Comparison of ENCODE assay signal across 9 cellular contexts in genomic region chr16:19716183-19716582, GRCh38. TPM values are rescaled to one million over a fixed set of nuclear protein-coding genes. Genes with fewer than 3 reads are reported as not detected.
DNase-seq lines count a peak whose midpoint lies in the region; ATAC-seq, FAIRE-seq and TF ChIP-seq lines count a peak whose summit lies in the region.
"Had no signal": no experiment of that assay in that cellular context is flagged by ENCODE, and none has a peak within 500 bp of the region (broad histone marks: within the 10 kb centered on the region; RNA-seq: fewer than 3 reads in every experiment).

No MANE protein-coding gene starts in this region.

- CTCF ChIA-PET in HepG2 (lab: Yijun Ruan, JAX; ENCODE audit: low intra/inter-chr PET ratio, low total read pairs) = no interaction called here

- H3K79me2 ChIP-seq in HepG2 (ENCODE audit: insufficient read depth, low read length) = peaks cover 37% of the 10 kb centered on the region
- H3K79me2 ChIP-seq in hepatocyte = peaks cover 68% of the 10 kb centered on the region

- H3K9ac ChIP-seq in HepG2 (ENCODE audit: insufficient read depth, low read depth, low read length) = peak overlapping the region; percentile 79

- no peaks in the 10 kb centered on the region for H3K9me3 ChIP-seq in HepG2 (ENCODE audit: low read length)
- H3K9me3 ChIP-seq in right lobe of liver = no peaks in the 10 kb centered on the region
- H3K9me3 ChIP-seq in hepatocyte (ENCODE audit: low read depth) = no peaks in the 10 kb centered on the region
- no peaks in the 10 kb centered on the region for H3K9me3 ChIP-seq in transverse colon

- H3K36me3 Mint-ChIP-seq in CD14-positive monocyte = peaks cover 21 to 27% of the 10 kb centered on the region in 2 donors

- H3K4me1 ChIP-seq in HepG2 (ENCODE audit: insufficient read depth, low read length) (peaks cover 42% of the 10 kb centered on the region), right lobe of liver (peaks cover 0 to 11% (median 3%) of the 10 kb centered on the region in 4 donors), hepatocyte (ENCODE audit: insufficient read depth) (peaks cover 18% of the 10 kb centered on the region), transverse colon (peaks cover 9 to 32% (median 27%) of the 10 kb centered on the region in 4 donors)

- H2AFZ ChIP-seq in HepG2 (ENCODE audit: low read length) = no peak overlapping the region
- H2AFZ ChIP-seq in hepatocyte = no peak overlapping the region

- no peaks in the 10 kb centered on the region for H3K9me2 ChIP-seq in hepatocyte (replicated peaks; ENCODE audit: insufficient read depth)

- no peak for DNase-seq in HepG2 (ENCODE audit: low spot score)
- no peak for DNase-seq in right lobe of liver
- no peak for DNase-seq in hepatocyte (ENCODE audit: low spot score)
- peak; percentile 63 for DNase-seq in transverse colon
- no peak for DNase-seq in CD14-positive monocyte (ENCODE audit: low spot score)
- no peak for DNase-seq in H4 (ENCODE audit: low spot score)
- DNase-seq in SIG-M5 (lab: John Stamatoyannopoulos, UW) = no peak
- DNase-seq: NCI-H1436 treated with DMSO at 0.1 percent for 48 hours had no signal

- TF ChIP-seq POLR2A in HepG2 (IDR thresholded peaks at IDR 0.05; ENCODE audit: insufficient read depth in 1 of 2, low read depth in 2 of 2, low read length in 2 of 2) (no peak; a peak in 1 of 4 replicates), right lobe of liver (IDR thresholded peaks at IDR 0.05) (no peak), transverse colon (IDR thresholded peaks at IDR 0.05) (no peak)

- no peaks in the 10 kb centered on the region; a peak in 1 of 5 replicates for H3K27me3 ChIP-seq in HepG2 (ENCODE audit: control insufficient read depth in 1 of 2, insufficient read depth in 2 of 2, low read length in 2 of 2)
- no peaks in the 10 kb centered on the region for H3K27me3 ChIP-seq in right lobe of liver
- no peaks in the 10 kb centered on the region for H3K27me3 ChIP-seq in hepatocyte
- H3K27me3 ChIP-seq in transverse colon = no peaks in the 10 kb centered on the region

- H3K4me3 Mint-ChIP-seq in CD14-positive monocyte = no peak overlapping the region

- in situ Hi-C loops in HepG2 (cut with HindIII; ENCODE audit: extremely low pct_ligation_motif_present, low pct_unique_long_range_greater_than_20kb) = loop anchor here (5.0 kb wide), 1 partner anchor 171 kb away; no protein-coding TSS in a partner anchor
- in situ Hi-C loops in transverse colon (cut with MboI; ENCODE audit: low pct_ligation_motif_present in 1 of 4, low pct_unique_long_range_greater_than_20kb in 1 of 4, low sequenced_read_pairs in 3 of 4) = loop anchor here in 1 of 4 donors (25.0 kb wide), 1 partner anchor 171 kb away; the partner anchor contains the start of gene GPRC5B

- H3K4me3 ChIP-seq in HepG2 (replicated peaks in 1 of 3; ENCODE audit: insufficient read depth in 1 of 3, low read depth in 2 of 3, low read length in 3 of 3) (peak overlapping the region; percentile 74 to 98 (median 98); a peak in 5 of 6 replicates), right lobe of liver (no peak overlapping the region), hepatocyte (no peak overlapping the region), transverse colon (peak overlapping the region in 2 of 4 donors; percentile 93 to 95)

- BruUV-seq in HepG2 (replicated peaks; lab: Mats Ljungman, UMichigan) = no TSS peak

- TF ChIP-seq EP300 in HepG2 (IDR thresholded peaks at IDR 0.05; ENCODE audit: low read depth in 2 of 2, low read length in 2 of 2) (no peak), HepG2 (CRISPR knock-in tag; IDR thresholded peaks at IDR 0.05; ENCODE audit: borderline replicate concordance) (no peak), transverse colon (IDR thresholded peaks at IDR 0.05; ENCODE audit: low read depth) (no peak)

- 97% methylated on average over 1 of the region's 1 CpG for WGBS in HepG2 (ENCODE audit: low lambda C conversion rate)
- 100% methylated on average over 1 of the region's 1 CpG for WGBS in right lobe of liver (ENCODE audit: insufficient coverage, low coverage, low lambda C conversion rate, missing lambda C conversion rate)
- 67% methylated on average over 1 of the region's 1 CpG for WGBS in hepatocyte (ENCODE audit: low lambda C conversion rate, missing lambda C conversion rate)
- WGBS in transverse colon (ENCODE audit: low coverage in 1 of 2), 2 donors = 53 to 90% methylated on average over 1 of the region's 1 CpG

- peaks cover 14 to 21% of the 10 kb centered on the region in 2 experiments for H3K36me3 ChIP-seq in HepG2 (replicated peaks in 1 of 2; ENCODE audit: control insufficient read depth in 1 of 2, insufficient read depth in 2 of 2, low read length in 2 of 2)
- H3K36me3 ChIP-seq in right lobe of liver = peaks cover 0 to 9% (median 0%) of the 10 kb centered on the region in 4 donors
- H3K36me3 ChIP-seq in hepatocyte (replicated peaks; ENCODE audit: insufficient read depth, low read depth) = no peaks in the 10 kb centered on the region
- no peaks in the 10 kb centered on the region for H3K36me3 ChIP-seq in transverse colon

- no peaks in the 10 kb centered on the region for H3K9me3 Mint-ChIP-seq in CD14-positive monocyte

- peaks cover 0 to 3% (median 0%) of the 10 kb centered on the region in 3 donors for H3K27me3 Mint-ChIP-seq in CD14-positive monocyte (ENCODE audit: low read depth in 3 of 3)

- no peak for TF ChIP-seq RAD21 in HepG2 (CRISPR knock-in tag; IDR thresholded peaks at IDR 0.05)

- H3K27ac ChIP-seq in HepG2 (ENCODE audit: extremely low read length, insufficient read depth, low read length) = no peak overlapping the region
- H3K27ac ChIP-seq in right lobe of liver = no peak overlapping the region
- peak overlapping the region; percentile 71 for H3K27ac ChIP-seq in VCaP
- no peak overlapping the region for H3K27ac ChIP-seq in hepatocyte
- H3K27ac ChIP-seq in transverse colon = peak overlapping the region; percentile 82 to 90 (median 86)

- POLR2A ChIA-PET in HepG2 (lab: Yijun Ruan, JAX) = interaction anchor here (2.3 kb wide), 1 partner anchor 27 kb away, joined by 10 read pairs; no protein-coding TSS in a partner anchor

- H4K20me1 ChIP-seq in HepG2 (ENCODE audit: insufficient read depth, low read length) (peaks cover 4% of the 10 kb centered on the region), hepatocyte (ENCODE audit: insufficient read depth, poor library complexity, severe bottlenecking) (no peaks in the 10 kb centered on the region)

- peak overlapping the region in 1 of 7 donors; percentile 57 for H3K27ac Mint-ChIP-seq in CD14-positive monocyte

- intact Hi-C loops in HepG2 (cut with micrococcal nuclease; ENCODE audit: unreplicated experiment) = loop anchor here (5.0 kb wide), 2 partner anchors 36 to 171 kb away; no protein-coding TSS in a partner anchor
- intact Hi-C loops in right lobe of liver (cut with DNase I) = no loop called here
- intact Hi-C loops in transverse colon (cut with DNase I; ENCODE audit: low total_unique reads) = loop anchor here (10.0 kb wide), 1 partner anchor 169 kb away; the partner anchor contains the start of gene GPRC5B
- intact Hi-C loops in CD14-positive monocyte (cut with micrococcal nuclease) = loop anchor here in 1 of 2 donors (5.0 to 10.0 kb wide), 2 partner anchors 159 to 651 kb away; partner anchors contain the start of genes COQ7 and VPS35L

- TF ChIP-seq CTCF in HepG2 (CRISPR knock-in tag; IDR thresholded peaks at IDR 0.05) (no peak), right lobe of liver (IDR thresholded peaks at IDR 0.05) (no peak), VCaP (conservative IDR thresholded peaks at IDR 0.05) (no peak), hepatocyte (IDR thresholded peaks at IDR 0.05; ENCODE audit: poor library complexity) (no peak), transverse colon (IDR thresholded peaks at IDR 0.05) (no peak), CD14-positive monocyte (IDR thresholded peaks at IDR 0.05) (no peak)

- H3K4me1 Mint-ChIP-seq in CD14-positive monocyte = peaks cover 22% of the 10 kb centered on the region

- no peak for ATAC-seq in HepG2
- ATAC-seq in right lobe of liver = no peak

- H3K4me2 ChIP-seq in HepG2 (ENCODE audit: low read depth, low read length) (peak overlapping the region; percentile 98), hepatocyte (peak overlapping the region; percentile 91)

- FAIRE-seq in HepG2 (lab: Jason Lieb, UNC) = no peak

RNA-seq across cellular contexts. Expression of gene KNOP1, which starts 1.8 kb away (rescaled TPM):
- total RNA-seq in HepG2 (2016; rRNA removed; fragmentation: Illumina TruSeq; extraction: Trizol) (57.5 and 80.3 TPM in 2 replicates), right lobe of liver (1 to 10 TPM; 3.4 to 9.4 (median 7.3) TPM), hepatocyte (19.4 and 22.0 TPM in 2 replicates), transverse colon (10 to 100 TPM in 3 of 4 donors, 1 to 10 TPM in 1; 4.4 to 25.8 (median 12.7) TPM)
- 13.0 and 17.5 TPM in 2 replicates for total RNA-seq in HepG2 (2016; cell fraction: cytosol; rRNA removed; fragmentation: Illumina TruSeq; extraction: Trizol; ENCODE audit: low read depth)
- total RNA-seq in HepG2 (2016; cell fraction: insoluble cytoplasmic fraction; rRNA removed; fragmentation: Illumina TruSeq; extraction: Trizol) = 60.4 and 77.7 TPM in 2 replicates
- 17.7 and 21.4 TPM in 2 replicates for total RNA-seq in HepG2 (2016; cell fraction: membrane; rRNA removed; fragmentation: Illumina TruSeq; extraction: Trizol)
- 37.8 and 39.8 TPM in 2 replicates for total RNA-seq in HepG2 (2016; cell fraction: nucleus; rRNA removed; fragmentation: Illumina TruSeq; extraction: Trizol)
- polyA plus RNA-seq in HepG2 (2011; rRNA removed) (20.6 and 21.2 TPM in 2 replicates), hepatocyte (28.2 and 30.4 TPM in 2 replicates), CD14-positive monocyte (1 to 10 TPM; 1.5 to 2.4 TPM)
- polyA plus RNA-seq in HepG2 (2011; cell fraction: cytosol; rRNA removed) = 11.3 and 14.9 TPM in 2 replicates
- polyA plus RNA-seq in HepG2 (2011; cell fraction: nucleus; rRNA removed) = 9.1 and 11.2 TPM in 2 replicates
- 34.8 and 37.7 TPM in 2 replicates for polyA plus RNA-seq in HepG2 (2012)
- 4.9 and 5.2 TPM in 2 replicates for polyA plus RNA-seq in HepG2 (2016; cell fraction: cytosol; fragmentation: Illumina TruSeq; extraction: Trizol; ENCODE audit: low read depth)
- 78.5 and 79.9 TPM in 2 replicates for polyA plus RNA-seq in HepG2 (2016; cell fraction: insoluble cytoplasmic fraction; fragmentation: Illumina TruSeq; extraction: Trizol; ENCODE audit: low read depth)
- 9.0 and 11.9 TPM in 2 replicates for polyA plus RNA-seq in HepG2 (2016; cell fraction: membrane; fragmentation: Illumina TruSeq; extraction: Trizol; ENCODE audit: low read depth)
- polyA plus RNA-seq in HepG2 (2016; cell fraction: nucleus; fragmentation: Illumina TruSeq; extraction: Trizol; ENCODE audit: insufficient read depth, low read depth) = 45.4 and 46.8 TPM in 2 replicates
- polyA minus RNA-seq in HepG2 (2011; rRNA and poly(A)+ RNA removed; ENCODE audit: low replicate concordance) = 13.7 and 26.8 TPM in 2 replicates
- 6.0 and 8.2 TPM in 2 replicates for polyA minus RNA-seq in HepG2 (2011; cell fraction: cytosol; rRNA and poly(A)+ RNA removed)
- 29.0 and 29.1 TPM in 2 replicates for polyA minus RNA-seq in HepG2 (2011; cell fraction: nucleus; rRNA and poly(A)+ RNA removed)
- total RNA-seq in H4 (2014; rRNA removed; shearing (Covaris generic)) = 12.6 and 29.0 TPM in 2 replicates

RNA-seq across cellular contexts. Expression of gene IQCK, which starts 1.9 kb away (rescaled TPM):
- total RNA-seq in HepG2 (2016; rRNA removed; fragmentation: Illumina TruSeq; extraction: Trizol) (7.3 and 11.9 TPM in 2 replicates), right lobe of liver (1 to 10 TPM; 2.0 to 4.7 (median 3.9) TPM), hepatocyte (9.7 and 11.8 TPM in 2 replicates), transverse colon (10 to 100 TPM in 3 of 4 donors, 1 to 10 TPM in 1; 8.3 to 18.2 (median 12.7) TPM)
- 2.5 and 2.7 TPM in 2 replicates for total RNA-seq in HepG2 (2016; cell fraction: cytosol; rRNA removed; fragmentation: Illumina TruSeq; extraction: Trizol; ENCODE audit: low read depth)
- 7.4 and 11.9 TPM in 2 replicates for total RNA-seq in HepG2 (2016; cell fraction: insoluble cytoplasmic fraction; rRNA removed; fragmentation: Illumina TruSeq; extraction: Trizol)
- 5.6 and 6.6 TPM in 2 replicates for total RNA-seq in HepG2 (2016; cell fraction: membrane; rRNA removed; fragmentation: Illumina TruSeq; extraction: Trizol)
- 8.1 and 9.6 TPM in 2 replicates for total RNA-seq in HepG2 (2016; cell fraction: nucleus; rRNA removed; fragmentation: Illumina TruSeq; extraction: Trizol)
- polyA plus RNA-seq in HepG2 (2011; rRNA removed) (3.0 and 5.1 TPM in 2 replicates), hepatocyte (7.2 and 12.0 TPM in 2 replicates), CD14-positive monocyte (under 1 TPM; 0.52 to 0.58 TPM)
- 4.6 and 5.2 TPM in 2 replicates for polyA plus RNA-seq in HepG2 (2011; cell fraction: cytosol; rRNA removed)
- polyA plus RNA-seq in HepG2 (2011; cell fraction: nucleus; rRNA removed) = 2.5 TPM in 2 replicates
- polyA plus RNA-seq in HepG2 (2012) = 1.8 and 3.4 TPM in 2 replicates
- polyA plus RNA-seq in HepG2 (2016; cell fraction: cytosol; fragmentation: Illumina TruSeq; extraction: Trizol; ENCODE audit: low read depth) = 3.8 and 4.9 TPM in 2 replicates
- 19.6 and 22.1 TPM in 2 replicates for polyA plus RNA-seq in HepG2 (2016; cell fraction: insoluble cytoplasmic fraction; fragmentation: Illumina TruSeq; extraction: Trizol; ENCODE audit: low read depth)
- polyA plus RNA-seq in HepG2 (2016; cell fraction: membrane; fragmentation: Illumina TruSeq; extraction: Trizol; ENCODE audit: low read depth) = 7.3 and 8.3 TPM in 2 replicates
- 10.1 and 10.4 TPM in 2 replicates for polyA plus RNA-seq in HepG2 (2016; cell fraction: nucleus; fragmentation: Illumina TruSeq; extraction: Trizol; ENCODE audit: insufficient read depth, low read depth)
- 7.0 and 10.3 TPM in 2 replicates for polyA minus RNA-seq in HepG2 (2011; rRNA and poly(A)+ RNA removed; ENCODE audit: low replicate concordance)
- polyA minus RNA-seq in HepG2 (2011; cell fraction: cytosol; rRNA and poly(A)+ RNA removed) = 3.2 TPM in 2 replicates
- 6.8 and 10.3 TPM in 2 replicates for polyA minus RNA-seq in HepG2 (2011; cell fraction: nucleus; rRNA and poly(A)+ RNA removed)
- 11.7 and 16.2 TPM in 2 replicates for total RNA-seq in H4 (2014; rRNA removed; shearing (Covaris generic))

Comparison
In these comparisons a context has a peak if more than half of its experiments do, and no peak if none do; other contexts are left out.
1. H3K4me3 ChIP-seq: peak in HepG2 (3 of 3); none in right lobe of liver (0 of 3) and hepatocyte (single experiment).
2. intact Hi-C loops: an anchor here in HepG2 (5.0 kb wide) and transverse colon (10.0 kb wide); none called in right lobe of liver.
3. H3K27ac ChIP-seq: peak in VCaP (single experiment) and transverse colon (4 of 4); none in HepG2 (single experiment), right lobe of liver (0 of 3) and hepatocyte (single experiment).